ENCODE assay signal across 13 cellular contexts in genomic region chr20:48025661-48026060, GRCh38.
A peak's percentile ranks its signal among the peaks of the same experiment; 100 is the strongest.
DNase-seq lines count a peak whose midpoint lies in the region; ATAC-seq and TF ChIP-seq lines count a peak whose summit lies in the region.
"Had no signal": no experiment of that assay in that cellular context is flagged by ENCODE, and none has a peak within 500 bp of the region (broad histone marks: within the 10 kb centered on the region; RNA-seq: fewer than 3 reads in every experiment).

No MANE protein-coding gene starts in this region.

- H4K20me1 ChIP-seq in MM.1S (ENCODE audit: insufficient read depth, low read length) (no peaks in the 10 kb centered on the region), mammary epithelial cell (ENCODE audit: insufficient read depth, low read length) (no peaks in the 10 kb centered on the region)

- H3K27ac ChIP-seq in MM.1S (ENCODE audit: low read length) = no peak overlapping the region
- peak overlapping the region; percentile 59 for H3K27ac ChIP-seq in mammary epithelial cell (ENCODE audit: insufficient read depth, low read depth, low read length)

- H3K9me3 ChIP-seq in MM.1S (replicated peaks; ENCODE audit: insufficient read depth, low read length) (no peaks in the 10 kb centered on the region), mammary epithelial cell (replicated peaks; ENCODE audit: insufficient read depth, low read length) (no peaks in the 10 kb centered on the region)
- H3K9me3 ChIP-seq: testis had no signal

- H3K79me2 ChIP-seq in MM.1S (ENCODE audit: low read length) = 0 out of 2 replicates have a peak, but pooled peaks cover 5% of the 10 kb centered on the region
- no peaks in the 10 kb centered on the region for H3K79me2 ChIP-seq in mammary epithelial cell (ENCODE audit: insufficient read depth, low read length)

- peak overlapping the region; percentile 48 for H3K4me2 ChIP-seq in MM.1S (ENCODE audit: low read depth, low read length)
- peak overlapping the region; percentile 69 for H3K4me2 ChIP-seq in mammary epithelial cell (ENCODE audit: insufficient read depth, low read depth, low read length)

- WGBS in mammary epithelial cell (ENCODE audit: low coverage, missing lambda C conversion rate) = 44% methylated on average over 4 of the region's 4 CpGs

- DNase-seq in Daoy (ENCODE audit: low read depth) (peak; percentile 55), MM.1S (no peak), mammary epithelial cell (peak; percentile 70), renal cortical epithelial cell (ENCODE audit: low read depth) (peak; percentile 73), DMS79 (lab: John Stamatoyannopoulos, UW) (no peak)
- DNase-seq: CD8-positive, alpha-beta T cell; NCI-H1105 had no signal

- H3F3A ChIP-seq in MM.1S (ENCODE audit: insufficient read depth, low read length) = no peaks in the 10 kb centered on the region

- H3K4me1 ChIP-seq in MM.1S (ENCODE audit: low read length) (peaks cover 10% of the 10 kb centered on the region; the same call in 1 of the 2 replicates), mammary epithelial cell (ENCODE audit: insufficient read depth, low read length) (peaks cover 12% of the 10 kb centered on the region)

- H2AFZ ChIP-seq in MM.1S (ENCODE audit: low read length) (no peak overlapping the region), mammary epithelial cell (ENCODE audit: low read depth, low read length) (no peak overlapping the region)

- H3K4me3 ChIP-seq in MM.1S (ENCODE audit: low read length) (no peak overlapping the region), mammary epithelial cell (replicated peaks in 1 of 3; ENCODE audit: insufficient read depth in 1 of 3, low read depth in 2 of 3, low read length in 3 of 3) (no peak overlapping the region)

- intact Hi-C loops in mammary epithelial cell (cut with micrococcal nuclease) = no loop called here

- H3K9ac ChIP-seq in MM.1S (ENCODE audit: low read length) (peak overlapping the region; percentile 51; the same call in 1 of the 2 replicates), mammary epithelial cell (ENCODE audit: insufficient read depth, low read length) (no peak overlapping the region)

- dilution Hi-C loops in mammary epithelial cell (cut with HindIII; ENCODE audit: low sequenced_read_pairs) = no loop called here

- no peaks in the 10 kb centered on the region for H3K9me2 ChIP-seq in MM.1S (replicated peaks; ENCODE audit: insufficient read depth, low read length)

- TF ChIP-seq CTCF in MM.1S (IDR thresholded peaks at IDR 0.05; ENCODE audit: low read length) (no peak), mammary epithelial cell (conservative IDR thresholded peaks at IDR 0.05 in 1 of 2, IDR thresholded peaks at IDR 0.05 in 1 of 2; ENCODE audit: extremely low read depth in 1 of 2, insufficient read depth in 1 of 2, low read depth in 1 of 2, low read length in 2 of 2) (no peak)

- BruUV-seq in mammary epithelial cell (replicated peaks; lab: Mats Ljungman, UMichigan) = no TSS peak

- CTCF ChIA-PET in mammary epithelial cell (lab: Charles Lee; ENCODE audit: low non-redundant PET) = no interaction called here

- H3K36me3 ChIP-seq in MM.1S (replicated peaks; ENCODE audit: insufficient read depth, low read length) (no peaks in the 10 kb centered on the region), mammary epithelial cell (ENCODE audit: insufficient read depth, low read length) (no peaks in the 10 kb centered on the region)

- ATAC-seq in HG02970 (IDR thresholded peaks at IDR 0.05; ENCODE audit: low FRiP score, unreplicated experiment) (no peak), GM21619 (IDR thresholded peaks at IDR 0.05; ENCODE audit: unreplicated experiment) (no peak), HG02588 (IDR thresholded peaks at IDR 0.05; ENCODE audit: unreplicated experiment) (no peak)
- ATAC-seq: activated CD4-positive, CD25-positive, alpha-beta regulatory T cell treated with anti-CD3 and anti-CD28 coated beads, Interleukin-2, amount 50 U/mL, for 24 hours; activated naive CD4-positive, alpha-beta T cell treated with anti-CD3 and anti-CD28 coated beads, Interleukin-2, amount 50 U/mL, for 72 hours; CD8-positive, alpha-beta T cell had no signal

- in situ Hi-C loops in mammary epithelial cell (cut with MboI; ENCODE audit: low sequenced_read_pairs in 2 of 2) = no loop called here

- H3K27me3 ChIP-seq in MM.1S (replicated peaks; ENCODE audit: insufficient read depth, low read length) = no peaks in the 10 kb centered on the region
- H3K27me3 ChIP-seq in mammary epithelial cell (ENCODE audit: insufficient read depth, low read length) = no peaks in the 10 kb centered on the region
- H3K27me3 ChIP-seq: testis had no signal

Comparison
In these comparisons a context has a peak if more than half of its experiments do, and no peak if none do; other contexts are left out.
1. DNase-seq: peak in Daoy (single experiment), mammary epithelial cell (single experiment) and renal cortical epithelial cell (single experiment); none in MM.1S (single experiment) and DMS79 (single experiment).